ENCODE assay signal across 8 cellular contexts in the genomic region with DNA sequence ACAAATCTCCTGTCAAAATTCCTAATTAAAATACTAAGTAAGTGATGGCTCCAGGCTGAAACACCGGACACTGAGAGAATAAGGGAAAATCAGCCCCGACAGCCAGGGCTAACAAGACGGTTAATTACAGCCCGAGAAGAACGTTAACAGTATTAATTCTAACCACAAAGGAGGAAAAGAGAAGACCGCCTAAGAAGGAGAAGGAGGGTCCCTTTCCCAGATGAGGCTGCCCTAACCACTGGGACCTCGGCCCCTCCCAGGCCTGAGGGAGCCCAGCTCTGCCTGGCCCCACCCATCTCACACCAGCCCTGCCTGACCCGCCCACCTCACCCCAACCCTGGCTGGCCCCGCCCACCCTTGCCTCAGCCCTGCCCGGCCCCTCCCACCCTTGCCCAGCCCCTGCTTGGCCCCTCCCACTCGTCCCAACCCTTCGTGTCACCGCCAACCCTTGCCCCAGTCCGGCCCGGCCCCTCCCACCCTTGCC. TPM values are rescaled to one million over a fixed set of nuclear protein-coding genes. Genes with fewer than 3 reads are reported as not detected.
DNase-seq lines count a peak whose midpoint lies in the region; ATAC-seq and TF ChIP-seq lines count a peak whose summit lies in the region.

No MANE protein-coding gene starts in this region.

- H3K27me3 Mint-ChIP-seq in endothelial cell (ENCODE audit: unreplicated experiment): peaks cover 4% of the 10 kb centered on the region

- no peak overlapping the region for H3K9ac ChIP-seq in parathyroid adenoma

- DNase-seq in Caki2 (ENCODE audit: low read depth) (peak; percentile 65), HuH-7 (ENCODE audit: low spot score) (peak; percentile 88), UCSD-AML1 (lab: John Stamatoyannopoulos, UW; ENCODE audit: unreplicated experiment) (peak; percentile 84), epithelial cell of esophagus (ENCODE audit: low read depth) (peak; percentile 92), endothelial cell (ENCODE audit: low spot score) (no peak)

- H3K27ac Mint-ChIP-seq in endothelial cell (ENCODE audit: unreplicated experiment): no peak overlapping the region

- peaks cover 18% of the 10 kb centered on the region for H3K4me1 ChIP-seq in parathyroid adenoma

- H2AFZ ChIP-seq in parathyroid adenoma: no peak overlapping the region

- H3K4me3 ChIP-seq in epithelial cell of esophagus (ENCODE audit: low read length) (peak overlapping the region; percentile 13), parathyroid adenoma (ENCODE audit: low read depth, low read length) (no peak overlapping the region)

- no peak overlapping the region for H3K4me3 Mint-ChIP-seq in endothelial cell (ENCODE audit: unreplicated experiment)

- in situ Hi-C loops in Caki2 (cut with HindIII; ENCODE audit: low pct_unique_long_range_greater_than_20kb, low sequenced_read_pairs): no loop called here

- no peaks in the 10 kb centered on the region for H3K27me3 ChIP-seq in parathyroid adenoma (ENCODE audit: control insufficient read depth, insufficient read depth, low read length)

- no peak overlapping the region for H3K4me2 ChIP-seq in parathyroid adenoma (ENCODE audit: low read length)

- no peaks in the 10 kb centered on the region for H3K9me3 Mint-ChIP-seq in endothelial cell (ENCODE audit: unreplicated experiment)

- H3K36me3 ChIP-seq in parathyroid adenoma (ENCODE audit: control insufficient read depth, insufficient read depth, low read length): no peaks in the 10 kb centered on the region

- H3K79me2 ChIP-seq in parathyroid adenoma: no peaks in the 10 kb centered on the region

- H3K36me3 Mint-ChIP-seq in endothelial cell (ENCODE audit: low read depth, unreplicated experiment): no peaks in the 10 kb centered on the region

- no peaks in the 10 kb centered on the region for H3K9me3 ChIP-seq in parathyroid adenoma (ENCODE audit: control insufficient read depth, low read length)

- TF ChIP-seq CTCF in epithelial cell of esophagus (IDR thresholded peaks at IDR 0.05; ENCODE audit: insufficient read depth, low read depth, low read length, missing control alignments): no peak
- no peak for TF ChIP-seq CTCF in parathyroid adenoma (IDR thresholded peaks at IDR 0.05)
- no peak for TF ChIP-seq CTCF in endothelial cell (IDR thresholded peaks at IDR 0.05; ENCODE audit: unreplicated experiment)

- ATAC-seq in HG03135 (IDR thresholded peaks at IDR 0.05; ENCODE audit: unreplicated experiment) (no peak), HG03175 (IDR thresholded peaks at IDR 0.05; ENCODE audit: unreplicated experiment) (no peak)

- peak overlapping the region; percentile 36 for H3K27ac ChIP-seq in parathyroid adenoma

- peaks cover 2% of the 10 kb centered on the region for H3K4me1 Mint-ChIP-seq in endothelial cell (ENCODE audit: unreplicated experiment)

RNA-seq across cellular contexts. Expression of a gene that starts 51.3 kb away (rescaled TPM):
- 5.2 and 14.8 TPM in 2 replicates for total RNA-seq in Caki2 (2014; rRNA removed; shearing (Covaris generic); ENCODE audit: low replicate concordance)
- total RNA-seq in endothelial cell (ENCODE audit: unreplicated experiment): 7.6 TPM
